Comparison of ENCODE assay signal across 8 cellular contexts in genomic region chr11:71813481-71814355, GRCh38. TPM values are rescaled to one million over a fixed set of nuclear protein-coding genes. Genes with fewer than 3 reads are reported as not detected.
DNase-seq lines count a peak whose midpoint lies in the region; ATAC-seq, FAIRE-seq and TF ChIP-seq lines count a peak whose summit lies in the region.
"Not testable (repeated sequence)": the region's sequence is repeated elsewhere in the genome, so short reads cannot be mapped to it uniquely, and the experiment has no call there.

No MANE protein-coding gene starts in this region.

- TF ChIP-seq POLR2A in NB4 (IDR thresholded peaks at IDR 0.05; ENCODE audit: extremely low read depth, insufficient read length); HepG2 (IDR thresholded peaks at IDR 0.05; ENCODE audit: insufficient read depth in 1 of 2, low read depth in 2 of 2, low read length in 2 of 2); vagina (IDR thresholded peaks at IDR 0.05): not testable (repeated sequence)

- POLR2A ChIA-PET in HepG2 (lab: Yijun Ruan, JAX), result not testable (repeated sequence)

- DNase-seq in GM10266 (ENCODE audit: extremely low spot score), result peak; percentile 76
- peak; percentile 73 for DNase-seq in NB4 (ENCODE audit: low read depth)
- DNase-seq in SJSA1 (ENCODE audit: low read depth in 1 of 2, low spot score in 2 of 2), result peak; percentile 24 to 61
- peak; percentile 85 to 87 for DNase-seq in activated T-cell treated with anti-CD3 and anti-CD28 coated beads, Interleukin-2, amount 50 U/mL, for 48 hours
- peak; percentile 64 for DNase-seq in HepG2 (ENCODE audit: low spot score)
- DNase-seq in smooth muscle cell (lab: John Stamatoyannopoulos, UW; ENCODE audit: unreplicated experiment), result peak; percentile 43
- peak in 1 of 2 donors; percentile 61 for DNase-seq in vagina (ENCODE audit: extremely low spot score in 2 of 2)

- TF ChIP-seq RAD21 in HepG2 (CRISPR knock-in tag; IDR thresholded peaks at IDR 0.05), result peak; percentile 45; the same call in 1 of the 2 replicates

- not testable (repeated sequence) for H3K79me2 ChIP-seq in HepG2 (ENCODE audit: insufficient read depth, low read length); smooth muscle cell (ENCODE audit: low read depth)

- not testable (repeated sequence) for H3K36me3 ChIP-seq in SJSA1; endocrine pancreas (ENCODE audit: control insufficient read depth, insufficient read depth, low read length); HepG2 (replicated peaks in 1 of 2; ENCODE audit: control insufficient read depth in 1 of 2, insufficient read depth in 2 of 2, low read length in 2 of 2); smooth muscle cell (ENCODE audit: low read depth); vagina

- in situ Hi-C loops in HepG2 (cut with HindIII; ENCODE audit: extremely low pct_ligation_motif_present, low pct_unique_long_range_greater_than_20kb), result not testable (repeated sequence)

- H3K9ac ChIP-seq in endocrine pancreas (ENCODE audit: control insufficient read depth, insufficient read depth, low read length) (peak overlapping the region; percentile 54), HepG2 (ENCODE audit: insufficient read depth, low read depth, low read length) (peak overlapping the region; percentile 49; the same call in 1 of the 2 replicates)
- H3K9ac ChIP-seq in smooth muscle cell (ENCODE audit: low read depth), result not testable (repeated sequence)

- not testable (repeated sequence) for H3F3A ChIP-seq in smooth muscle cell (ENCODE audit: low read depth)

- not testable (repeated sequence) for H2AFZ ChIP-seq in HepG2 (ENCODE audit: low read length); smooth muscle cell (ENCODE audit: low read depth)

- not testable (repeated sequence) for H3K27me3 ChIP-seq in SJSA1 (replicated peaks); endocrine pancreas (ENCODE audit: control insufficient read depth, insufficient read depth, low read length); HepG2 (ENCODE audit: control insufficient read depth in 1 of 2, insufficient read depth in 2 of 2, low read length in 2 of 2); smooth muscle cell (ENCODE audit: low read depth); vagina

- 16% methylated on average over 11 of the region's 46 CpGs for WGBS in HepG2 (ENCODE audit: low lambda C conversion rate)
- 6% methylated on average over 46 of the region's 46 CpGs for WGBS in smooth muscle cell (ENCODE audit: low lambda C conversion rate)

- H3K27ac ChIP-seq in SJSA1; HepG2 (ENCODE audit: extremely low read length, insufficient read depth, low read length); smooth muscle cell (ENCODE audit: low read depth): not testable (repeated sequence)
- H3K27ac ChIP-seq in vagina, result peak overlapping the region; percentile 61

- H3K4me3 ChIP-seq in NB4 (ENCODE audit: low read depth, low read length); SJSA1; endocrine pancreas (ENCODE audit: control insufficient read depth, insufficient read depth, low read length): not testable (repeated sequence)
- H3K4me3 ChIP-seq in HepG2 (replicated peaks in 1 of 3; ENCODE audit: insufficient read depth in 1 of 3, low read depth in 2 of 3, low read length in 3 of 3) (peak overlapping the region; percentile 50 to 63 (median 52); a peak in 5 of 6 replicates), smooth muscle cell (peak overlapping the region; percentile 48), vagina (peak overlapping the region; percentile 38 to 60)

- peak; percentile 86 for TF ChIP-seq CTCF in GM10266 (IDR thresholded peaks at IDR 0.05; ENCODE audit: control insufficient read depth, insufficient read depth, low read depth, missing control alignments)
- TF ChIP-seq CTCF in NB4 (IDR thresholded peaks at IDR 0.05; ENCODE audit: low read depth, low read length), result peak; percentile 67
- peak; percentile 78 for TF ChIP-seq CTCF in HepG2 (CRISPR knock-in tag; IDR thresholded peaks at IDR 0.05)
- TF ChIP-seq CTCF in smooth muscle cell (IDR thresholded peaks at IDR 0.05; ENCODE audit: borderline replicate concordance, insufficient read depth, poor library complexity, severe bottlenecking), result peak; percentile 59
- TF ChIP-seq CTCF in vagina (IDR thresholded peaks at IDR 0.05), result peak; percentile 66 to 82 (median 69)

- H3K9me3 ChIP-seq in SJSA1 (replicated peaks); endocrine pancreas (ENCODE audit: control insufficient read depth, low read length); HepG2 (ENCODE audit: low read length); smooth muscle cell (replicated peaks; ENCODE audit: low read depth); vagina: not testable (repeated sequence)

- not testable (repeated sequence) for FAIRE-seq in HepG2 (lab: Jason Lieb, UNC)

- peak; percentile 70 for ATAC-seq in HepG2

- BruUV-seq in HepG2 (replicated peaks; lab: Mats Ljungman, UMichigan), result not testable (repeated sequence)

- intact Hi-C loops in HepG2 (cut with micrococcal nuclease; ENCODE audit: unreplicated experiment); vagina (cut with DNase I): not testable (repeated sequence)

- TF ChIP-seq EP300 in HepG2 (IDR thresholded peaks at IDR 0.05; ENCODE audit: low read depth in 2 of 2, low read length in 2 of 2); HepG2 (CRISPR knock-in tag; IDR thresholded peaks at IDR 0.05; ENCODE audit: borderline replicate concordance): not testable (repeated sequence)

- H3K4me2 ChIP-seq in HepG2 (ENCODE audit: low read depth, low read length), result peak overlapping the region; percentile 53
- H3K4me2 ChIP-seq in smooth muscle cell, result peak overlapping the region; percentile 82

- H3K4me1 ChIP-seq in SJSA1 (replicated peaks); endocrine pancreas (ENCODE audit: control insufficient read depth, insufficient read depth, low read length); HepG2 (ENCODE audit: insufficient read depth, low read length); smooth muscle cell (ENCODE audit: low read depth); vagina: not testable (repeated sequence)

- not testable (repeated sequence) for H4K20me1 ChIP-seq in HepG2 (ENCODE audit: insufficient read depth, low read length); smooth muscle cell (ENCODE audit: low read depth)

- CTCF ChIA-PET in HepG2 (lab: Yijun Ruan, JAX; ENCODE audit: low intra/inter-chr PET ratio, low total read pairs), result interaction anchor here (1.4 kb wide), 1 partner anchor 13 kb away, joined by 8 read pairs; no protein-coding TSS in a partner anchor

RNA-seq across cellular contexts. Expression of gene DEFB108B, which starts 19.3 kb away (rescaled TPM):
- not detected in 2 replicates for total RNA-seq in SJSA1 (2014; rRNA removed; shearing (Covaris generic))
- total RNA-seq in HepG2 (2016; rRNA removed; fragmentation: Illumina TruSeq; extraction: Trizol), result not detected in 2 replicates
- total RNA-seq in HepG2 (2016; cell fraction: cytosol; rRNA removed; fragmentation: Illumina TruSeq; extraction: Trizol; ENCODE audit: low read depth), result not detected in 2 replicates
- total RNA-seq in HepG2 (2016; cell fraction: insoluble cytoplasmic fraction; rRNA removed; fragmentation: Illumina TruSeq; extraction: Trizol), result not detected in 2 replicates
- not detected in 2 replicates for total RNA-seq in HepG2 (2016; cell fraction: membrane; rRNA removed; fragmentation: Illumina TruSeq; extraction: Trizol)
- total RNA-seq in HepG2 (2016; cell fraction: nucleus; rRNA removed; fragmentation: Illumina TruSeq; extraction: Trizol), result not detected in 2 replicates
- polyA plus RNA-seq in HepG2 (2011; rRNA removed), result not detected in 2 replicates
- not detected in 2 replicates for polyA plus RNA-seq in HepG2 (2011; cell fraction: cytosol; rRNA removed)
- not detected in 2 replicates for polyA plus RNA-seq in HepG2 (2011; cell fraction: nucleus; rRNA removed)
- polyA plus RNA-seq in HepG2 (2012), result not detected in 2 replicates
- not detected in 2 replicates for polyA plus RNA-seq in HepG2 (2016; cell fraction: cytosol; fragmentation: Illumina TruSeq; extraction: Trizol; ENCODE audit: low read depth)
- polyA plus RNA-seq in HepG2 (2016; cell fraction: insoluble cytoplasmic fraction; fragmentation: Illumina TruSeq; extraction: Trizol; ENCODE audit: low read depth), result not detected in 2 replicates
- not detected in 2 replicates for polyA plus RNA-seq in HepG2 (2016; cell fraction: membrane; fragmentation: Illumina TruSeq; extraction: Trizol; ENCODE audit: low read depth)
- not detected in 2 replicates for polyA plus RNA-seq in HepG2 (2016; cell fraction: nucleus; fragmentation: Illumina TruSeq; extraction: Trizol; ENCODE audit: insufficient read depth, low read depth)
- polyA minus RNA-seq in HepG2 (2011; rRNA and poly(A)+ RNA removed; ENCODE audit: low replicate concordance), result not detected in 2 replicates
- polyA minus RNA-seq in HepG2 (2011; cell fraction: cytosol; rRNA and poly(A)+ RNA removed), result not detected in 2 replicates
- polyA minus RNA-seq in HepG2 (2011; cell fraction: nucleus; rRNA and poly(A)+ RNA removed), result not detected in 2 replicates
- not detected in 2 replicates for total RNA-seq in smooth muscle cell
- not detected in 2 replicates for polyA plus RNA-seq in smooth muscle cell
- not detected for total RNA-seq in vagina
